ENCODE assay signal across 11 cellular contexts in genomic region chr22:39309364-39309861, GRCh38. TPM values are rescaled to one million over a fixed set of nuclear protein-coding genes. Genes with fewer than 3 reads are reported as not detected.
DNase-seq lines count a peak whose midpoint lies in the region; ATAC-seq, FAIRE-seq and TF ChIP-seq lines count a peak whose summit lies in the region.
"Had no signal": no experiment of that assay in that cellular context is flagged by ENCODE, and none has a peak within 500 bp of the region (broad histone marks: within the 10 kb centered on the region; RNA-seq: fewer than 3 reads in every experiment).

No MANE protein-coding gene starts in this region.

- peaks cover 13% of the 10 kb centered on the region for H3K4me1 Mint-ChIP-seq in activated naive CD4-positive, alpha-beta T cell treated with anti-CD3 and anti-CD28 coated beads, Interleukin-2, amount 50 U/mL, for 24 hours
- H3K4me1 Mint-ChIP-seq in astrocyte (ENCODE audit: low read depth, unreplicated experiment) = peaks cover 40% of the 10 kb centered on the region

- peak overlapping the region; percentile 77 for H3K4me2 ChIP-seq in astrocyte (ENCODE audit: low read length)

- no peak overlapping the region for H2AFZ ChIP-seq in astrocyte (ENCODE audit: low read depth, low read length)

- peaks cover 8% of the 10 kb centered on the region for H3K36me3 Mint-ChIP-seq in activated naive CD4-positive, alpha-beta T cell treated with anti-CD3 and anti-CD28 coated beads, Interleukin-2, amount 50 U/mL, for 24 hours
- H3K36me3 Mint-ChIP-seq in astrocyte (ENCODE audit: low read depth, unreplicated experiment) = peaks cover 22% of the 10 kb centered on the region

- peaks cover 55% of the 10 kb centered on the region for H4K20me1 ChIP-seq in astrocyte (ENCODE audit: insufficient read depth, low read length)

- no peak for FAIRE-seq in astrocyte (lab: Jason Lieb, UNC)
- peak; percentile 13 for FAIRE-seq in urothelium cell line (lab: Jason Lieb, UNC)

- intact Hi-C loops in left lung (cut with DNase I) = loop anchor here in 1 of 2 donors (10.0 kb wide), 1 partner anchor 65 kb away; the partner anchor contains the start of gene PDGFB

- H3K36me3 ChIP-seq in astrocyte (ENCODE audit: insufficient read depth, low read length) (peaks cover 30% of the 10 kb centered on the region), left lung (peaks cover 0 to 40% of the 10 kb centered on the region in 2 donors)

- H3K9ac ChIP-seq in astrocyte (ENCODE audit: low read length) = peak overlapping the region; percentile 53

- ATAC-seq in left lung (no peak), GM19463 (IDR thresholded peaks at IDR 0.05; ENCODE audit: unreplicated experiment) (no peak)
- ATAC-seq: CD8-positive, alpha-beta T cell had no signal

- H3K27ac ChIP-seq in astrocyte (ENCODE audit: low read depth, low read length) (peak overlapping the region; percentile 71), left lung (peak overlapping the region; percentile 43 to 79)

- no peaks in the 10 kb centered on the region for H3K9me3 Mint-ChIP-seq in activated naive CD4-positive, alpha-beta T cell treated with anti-CD3 and anti-CD28 coated beads, Interleukin-2, amount 50 U/mL, for 24 hours
- H3K9me3 Mint-ChIP-seq in astrocyte (ENCODE audit: unreplicated experiment) = no peaks in the 10 kb centered on the region
- H3K9me3 Mint-ChIP-seq: CD8-positive, alpha-beta T cell had no signal

- TF ChIP-seq CTCF in astrocyte (IDR thresholded peaks at IDR 0.05; ENCODE audit: insufficient read depth, low read depth, low read length) (peak; percentile 12), left lung (IDR thresholded peaks at IDR 0.05) (no peak)

- peak overlapping the region; percentile 23 for H3K27ac Mint-ChIP-seq in activated naive CD4-positive, alpha-beta T cell treated with anti-CD3 and anti-CD28 coated beads, Interleukin-2, amount 50 U/mL, for 24 hours
- peak overlapping the region; percentile 98 for H3K27ac Mint-ChIP-seq in astrocyte (ENCODE audit: unreplicated experiment)

- H3K9me3 ChIP-seq in astrocyte (ENCODE audit: insufficient read depth, low read depth, low read length) (no peaks in the 10 kb centered on the region), left lung (no peaks in the 10 kb centered on the region)

- H3K27me3 Mint-ChIP-seq in activated naive CD4-positive, alpha-beta T cell treated with anti-CD3 and anti-CD28 coated beads, Interleukin-2, amount 50 U/mL, for 24 hours = no peaks in the 10 kb centered on the region
- H3K27me3 Mint-ChIP-seq in astrocyte (ENCODE audit: low read depth, unreplicated experiment) = no peaks in the 10 kb centered on the region

- no peak overlapping the region for H3K4me3 Mint-ChIP-seq in activated naive CD4-positive, alpha-beta T cell treated with anti-CD3 and anti-CD28 coated beads, Interleukin-2, amount 50 U/mL, for 24 hours
- peak overlapping the region; percentile 50 for H3K4me3 Mint-ChIP-seq in astrocyte (ENCODE audit: unreplicated experiment)

- H3K27me3 ChIP-seq in astrocyte (ENCODE audit: insufficient read depth, low read length) = no peaks in the 10 kb centered on the region
- no peaks in the 10 kb centered on the region for H3K27me3 ChIP-seq in left lung

- DNase-seq in activated naive CD4-positive, alpha-beta T cell treated with anti-CD3 and anti-CD28 coated beads, Interleukin-2, amount 50 U/mL, for 16 hours = no peak
- DNase-seq in astrocyte (ENCODE audit: low read depth) = no peak
- DNase-seq in left lung = no peak
- no peak for DNase-seq in urothelium cell line (ENCODE audit: low spot score)
- no peak for DNase-seq in DMS79 (lab: John Stamatoyannopoulos, UW)
- no peak for DNase-seq in NK-92 treated with Interleukin-12 subunit alpha and Interleukin-12 subunit beta, amount 100 ng/mL, for 24 hours (lab: John Stamatoyannopoulos, UW)
- DNase-seq: activated effector memory CD4-positive, alpha-beta T cell treated with Interleukin-2 at 50 U/mL for 16 hours; CD8-positive, alpha-beta T cell had no signal

- peak overlapping the region; percentile 8 for H3K4me3 ChIP-seq in astrocyte (ENCODE audit: insufficient read depth, low read depth, low read length)
- no peak overlapping the region for H3K4me3 ChIP-seq in left lung
- H3K4me3 ChIP-seq: lung had no signal

- H3K79me2 ChIP-seq in astrocyte (ENCODE audit: insufficient read depth, low read length) = peaks cover 26% of the 10 kb centered on the region

- H3K4me1 ChIP-seq in astrocyte (ENCODE audit: insufficient read depth, low read length) (peaks cover 43% of the 10 kb centered on the region), left lung (peaks cover 0 to 48% of the 10 kb centered on the region in 2 donors)

RNA-seq across cellular contexts. Expression of gene RPL3, which starts 10.0 kb away (rescaled TPM):
- total RNA-seq in astrocyte (1,056 and 1,182 TPM in 2 replicates), left lung (1,000 to 10,000 TPM; 1,506 to 1,575 TPM)

RNA-seq across cellular contexts. Expression of gene SYNGR1, which starts 40.4 kb away (rescaled TPM):
- total RNA-seq in astrocyte (12.0 and 14.1 TPM in 2 replicates), left lung (1 to 10 TPM; 5.5 to 7.2 TPM)
